10 cellular contexts compared by ENCODE assay signal in genomic region chr6:30829639-30830250, GRCh38. TPM values are rescaled to one million over a fixed set of nuclear protein-coding genes. Genes with fewer than 3 reads are reported as not detected.
A peak's percentile ranks its signal among the peaks of the same experiment; 100 is the strongest.
DNase-seq lines count a peak whose midpoint lies in the region; ATAC-seq and TF ChIP-seq lines count a peak whose summit lies in the region.
"Had no signal": no experiment of that assay in that cellular context is flagged by ENCODE, and none has a peak within 500 bp of the region (broad histone marks: within the 10 kb centered on the region; RNA-seq: fewer than 3 reads in every experiment).

No MANE protein-coding gene starts in this region.

- H3K4me3 ChIP-seq in SU-DHL-6 (ENCODE audit: insufficient read depth, low read length, poor library complexity, severe bottlenecking) (no peak overlapping the region), esophagus squamous epithelium (peak overlapping the region in 3 of 4 donors; percentile 10 to 23 (median 19))
- H3K4me3 ChIP-seq: left ventricle myocardium inferior had no signal

- H3K23me2 ChIP-seq in H9 (ENCODE audit: insufficient read length, low read depth, low read length, poor library complexity, severe bottlenecking) = no peaks in the 10 kb centered on the region

- H2AK5ac ChIP-seq in H9 (ENCODE audit: insufficient read length, low read length) = no peak overlapping the region

- H3K27me3 ChIP-seq in H9 (ENCODE audit: insufficient read depth, low read length) (no peaks in the 10 kb centered on the region), SU-DHL-6 (ENCODE audit: low read length) (no peaks in the 10 kb centered on the region), esophagus squamous epithelium (no peaks in the 10 kb centered on the region)

- H3K9me3 ChIP-seq in H9 (ENCODE audit: control insufficient read depth, low read depth, low read length) (no peaks in the 10 kb centered on the region), SU-DHL-6 (ENCODE audit: insufficient read depth, low read length) (no peaks in the 10 kb centered on the region), esophagus squamous epithelium (no peaks in the 10 kb centered on the region)
- H3K9me3 ChIP-seq: left ventricle myocardium inferior had no signal

- H3K4me2 ChIP-seq in H9 (ENCODE audit: insufficient read depth, insufficient read length, low read length) = no peak overlapping the region
- no peak overlapping the region for H3K4me2 ChIP-seq in SU-DHL-6 (ENCODE audit: low read depth, low read length, poor library complexity, severe bottlenecking)

- H3K27ac Mint-ChIP-seq in H9 = peak overlapping the region in 2 of 3 experiments; percentile 75 to 87; a peak in 3 of 7 replicates
- peak overlapping the region; percentile 97 for H3K27ac Mint-ChIP-seq in stimulated activated effector memory CD8-positive, alpha-beta T cell treated with anti-CD3 and anti-CD28 coated beads, Interleukin-12 subunit alpha, Interleukin-12 subunit beta, amount 100 ng/mL, for 72 hours

- H3K23ac ChIP-seq in H9 (ENCODE audit: insufficient read length, low read depth, low read length) = no peak overlapping the region

- no peak overlapping the region for H2BK5ac ChIP-seq in H9 (ENCODE audit: insufficient read length, low read length)

- no peak overlapping the region for H2BK120ac ChIP-seq in H9 (ENCODE audit: low read depth, low read length, poor library complexity, severe bottlenecking)

- no peaks in the 10 kb centered on the region for H3K27me3 Mint-ChIP-seq in H9 (ENCODE audit: low read depth)

- H3K79me2 ChIP-seq in H9 (ENCODE audit: insufficient read depth, low read length) = no peaks in the 10 kb centered on the region
- H3K79me2 ChIP-seq in SU-DHL-6 (ENCODE audit: insufficient read depth, low read length) = no peaks in the 10 kb centered on the region

- H3K14ac ChIP-seq in H9 (ENCODE audit: insufficient read depth, low read length) = no peak overlapping the region

- in situ Hi-C loops in ACHN (cut with HindIII; ENCODE audit: low pct_ligation_motif_present, low pct_unique_long_range_greater_than_20kb, low sequenced_read_pairs) = no loop called here

- no peaks in the 10 kb centered on the region for H3K4me1 ChIP-seq in H9 (ENCODE audit: insufficient read depth, low read length)
- H3K4me1 ChIP-seq in esophagus squamous epithelium = peaks cover 20 to 40% (median 22%) of the 10 kb centered on the region in 3 donors

- H3K4me3 Mint-ChIP-seq in H9 = no peak overlapping the region
- H3K4me3 Mint-ChIP-seq in stimulated activated effector memory CD8-positive, alpha-beta T cell treated with anti-CD3 and anti-CD28 coated beads, Interleukin-12 subunit alpha, Interleukin-12 subunit beta, amount 100 ng/mL, for 72 hours = peak overlapping the region; percentile 75

- TF ChIP-seq POLR2A in esophagus squamous epithelium (IDR thresholded peaks at IDR 0.05) = no peak

- H2BK15ac ChIP-seq in H9 (ENCODE audit: low read depth, low read length) = no peak overlapping the region

- TF ChIP-seq CTCF in H9 (conservative IDR thresholded peaks at IDR 0.05) = peak; percentile 50
- peak; percentile 16 for TF ChIP-seq CTCF in SU-DHL-6 (IDR thresholded peaks at IDR 0.05; ENCODE audit: insufficient read depth, low read length, poor library complexity, severe bottlenecking)
- TF ChIP-seq CTCF in esophagus squamous epithelium (IDR thresholded peaks at IDR 0.05) = no peak

- no peaks in the 10 kb centered on the region for H3F3A ChIP-seq in SU-DHL-6 (ENCODE audit: insufficient read depth)

- H3K9ac ChIP-seq in H9 (ENCODE audit: extremely low read depth, insufficient read length, low read length) (no peak overlapping the region), SU-DHL-6 (ENCODE audit: low read length) (no peak overlapping the region)

- H3K79me1 ChIP-seq in H9 (ENCODE audit: insufficient read depth, low read depth, low read length, poor library complexity, severe bottlenecking) = no peaks in the 10 kb centered on the region

- H4K20me1 ChIP-seq in H9 (ENCODE audit: control insufficient read depth, insufficient read depth, insufficient read length) (no peaks in the 10 kb centered on the region), SU-DHL-6 (ENCODE audit: low read depth, low read length) (no peaks in the 10 kb centered on the region)

- H2AFZ ChIP-seq in H9 (ENCODE audit: low read length) (no peak overlapping the region), SU-DHL-6 (ENCODE audit: low read depth, low read length, severe bottlenecking) (no peak overlapping the region)

- H4K5ac ChIP-seq in H9 (ENCODE audit: insufficient read length, low read depth, low read length) = no peak overlapping the region

- no peaks in the 10 kb centered on the region; a peak in 1 of 7 replicates for H3K36me3 Mint-ChIP-seq in H9 (ENCODE audit: insufficient read depth in 1 of 3, low read depth in 3 of 3)
- peaks cover 23% of the 10 kb centered on the region for H3K36me3 Mint-ChIP-seq in stimulated activated effector memory CD8-positive, alpha-beta T cell treated with anti-CD3 and anti-CD28 coated beads, Interleukin-12 subunit alpha, Interleukin-12 subunit beta, amount 100 ng/mL, for 72 hours

- H3T11ph ChIP-seq in H9 (ENCODE audit: low read length) = no peak overlapping the region

- no peak overlapping the region for H3K18ac ChIP-seq in H9 (ENCODE audit: insufficient read length, low read depth, low read length)

- no peak overlapping the region for H2BK20ac ChIP-seq in H9 (ENCODE audit: low read depth, low read length, poor library complexity, severe bottlenecking)

- H3K36me3 ChIP-seq in SU-DHL-6 (ENCODE audit: low read length) (no peaks in the 10 kb centered on the region), esophagus squamous epithelium (no peaks in the 10 kb centered on the region)
- H3K36me3 ChIP-seq: left ventricle myocardium inferior had no signal

- intact Hi-C loops in esophagus squamous epithelium (cut with DNase I) = loop anchor here (5.0 to 10.0 kb wide), 2 partner anchors 48 to 255 kb away; no protein-coding TSS in a partner anchor

- H3K9me3 Mint-ChIP-seq in H9 = no peaks in the 10 kb centered on the region
- H3K9me3 Mint-ChIP-seq in stimulated activated effector memory CD8-positive, alpha-beta T cell treated with anti-CD3 and anti-CD28 coated beads, Interleukin-12 subunit alpha, Interleukin-12 subunit beta, amount 100 ng/mL, for 72 hours = no peaks in the 10 kb centered on the region

- no peak overlapping the region for H3K56ac ChIP-seq in H9 (ENCODE audit: insufficient read length, low read depth, low read length)

- H3K4ac ChIP-seq in H9 (ENCODE audit: low read depth, low read length) = no peak overlapping the region

- H4K91ac ChIP-seq in H9 (ENCODE audit: insufficient read length, low read depth, low read length) = no peak overlapping the region

- H3K27ac ChIP-seq in H9 (ENCODE audit: insufficient read length, low read depth, low read length) (no peak overlapping the region), SU-DHL-6 (ENCODE audit: low read depth, low read length) (no peak overlapping the region), esophagus squamous epithelium (peak overlapping the region in 2 of 4 donors; percentile 83)

- peak; percentile 73 for DNase-seq in H9
- no peak for DNase-seq in esophagus squamous epithelium (lab: John Stamatoyannopoulos, UW)
- no peak for DNase-seq in stimulated activated effector memory CD8-positive, alpha-beta T cell treated with anti-CD3 and anti-CD28 coated beads, Interleukin-12 subunit alpha, Interleukin-12 subunit beta, amount 100 ng/mL, for 72 hours (ENCODE audit: low spot score in 2 of 2)
- DNase-seq in ACHN = no peak
- no peak for DNase-seq in Ammon's horn (ENCODE audit: low spot score)
- DNase-seq: EL, left ventricle myocardium inferior, NCI-H187 had no signal

- no peak overlapping the region for H4K8ac ChIP-seq in H9 (replicated peaks; ENCODE audit: insufficient read length, low read depth, low read length)

- H2BK12ac ChIP-seq in H9 (ENCODE audit: insufficient read length, low read depth, low read length) = no peak overlapping the region

- no peaks in the 10 kb centered on the region for H3K9me2 ChIP-seq in SU-DHL-6 (replicated peaks; ENCODE audit: insufficient read depth, low read length)

- peaks cover 29% of the 10 kb centered on the region in 2 experiments for H3K4me1 Mint-ChIP-seq in H9
- H3K4me1 Mint-ChIP-seq in stimulated activated effector memory CD8-positive, alpha-beta T cell treated with anti-CD3 and anti-CD28 coated beads, Interleukin-12 subunit alpha, Interleukin-12 subunit beta, amount 100 ng/mL, for 72 hours = peaks cover 58% of the 10 kb centered on the region

- no CpG with 5 or more reads among the region's 6 CpGs for WGBS in H9 (ENCODE audit: extremely low coverage, insufficient read length, low lambda C conversion rate)
- WGBS in esophagus squamous epithelium, 2 donors = 74 to 82% methylated on average over 6 of the region's 6 CpGs

- peak; percentile 42 for ATAC-seq in stimulated activated effector memory CD8-positive, alpha-beta T cell treated with anti-CD3 and anti-CD28 coated beads, Interleukin-12 subunit alpha, Interleukin-12 subunit beta, amount 100 ng/mL, for 72 hours
- ATAC-seq in HG03565 (IDR thresholded peaks at IDR 0.05; ENCODE audit: unreplicated experiment) = no peak

RNA-seq across cellular contexts. Expression of gene DDR1, which starts 54.6 kb away (rescaled TPM):
- total RNA-seq in H9 (2021) (254 and 258 TPM in 2 replicates), esophagus squamous epithelium (100 to 1,000 TPM; 131 to 261 (median 140) TPM)

Comparison
In these comparisons a context has a peak if more than half of its experiments do, and no peak if none do; other contexts are left out.
1. CTCF ChIP-seq: peak in H9 (single experiment) and SU-DHL-6 (single experiment); none in esophagus squamous epithelium (0 of 6).